8 cellular contexts compared by ENCODE assay signal in the genomic region with DNA sequence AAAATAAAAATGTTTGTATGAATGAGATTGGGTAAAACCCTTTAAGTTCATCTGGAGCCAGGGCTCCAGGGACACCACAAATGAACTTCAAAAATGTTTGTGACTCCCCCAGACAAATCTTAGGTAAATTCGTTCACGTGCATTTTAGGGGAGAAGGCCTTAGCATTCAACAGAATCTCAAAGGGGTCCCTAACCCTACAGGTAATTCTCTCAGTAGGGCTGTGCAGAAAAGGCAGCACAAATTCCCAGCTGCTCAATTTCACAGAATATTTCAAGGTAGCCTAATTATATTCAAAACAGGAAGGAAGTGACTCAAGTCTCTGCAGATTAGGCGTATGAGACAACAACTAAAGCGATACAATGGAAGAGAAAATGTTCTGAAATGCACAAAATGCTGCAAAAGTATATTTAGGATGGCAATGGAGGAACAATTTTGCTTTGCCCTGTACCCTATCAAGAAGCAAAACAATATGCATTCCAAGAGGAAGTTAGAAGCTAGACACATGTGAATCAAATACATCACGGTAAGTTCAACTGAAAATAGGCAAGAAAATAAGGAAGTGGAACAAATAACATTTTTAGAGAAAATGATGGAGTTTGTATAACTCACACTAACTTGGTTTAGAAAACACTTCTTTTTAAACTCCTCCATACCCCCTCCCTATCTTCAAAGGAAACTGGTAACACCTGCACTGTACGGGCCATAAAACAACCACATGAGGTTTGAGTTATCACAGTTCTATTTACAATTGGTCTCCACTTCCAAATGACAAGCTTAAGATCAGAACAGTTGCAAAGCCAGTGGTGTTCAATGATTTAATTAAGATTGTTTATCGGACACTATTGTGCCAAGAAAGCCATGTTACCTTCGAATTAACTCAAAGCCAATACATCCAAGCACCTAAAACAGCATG. TPM values are rescaled to one million over a fixed set of nuclear protein-coding genes. Genes with fewer than 3 reads are reported as not detected.
DNase-seq lines count a peak whose midpoint lies in the region; ATAC-seq and TF ChIP-seq lines count a peak whose summit lies in the region.

No MANE protein-coding gene starts in this region.

- H3K9me3 Mint-ChIP-seq in activated CD8-positive, alpha-beta T cell treated with anti-CD3 and anti-CD28 coated beads for 36 hours = no peaks in the 10 kb centered on the region

- H3K36me3 ChIP-seq in cardiac muscle cell (peaks cover 3% of the 10 kb centered on the region), upper lobe of right lung (peaks cover 21% of the 10 kb centered on the region), uterus (no peaks in the 10 kb centered on the region)

- CTCF ChIA-PET in activated CD8-positive, alpha-beta T cell treated with anti-CD3 and anti-CD28 coated beads for 36 hours (lab: Charles Lee) = interaction anchor here (0.9 to 2.8 kb wide), 3 partner anchors 9 to 437 kb away, joined by 3 to 11 read pairs (median 3); no protein-coding TSS in a partner anchor

- TF ChIP-seq CTCF in cardiac muscle cell (IDR thresholded peaks at IDR 0.05; ENCODE audit: low read depth, low read length) (no peak), upper lobe of right lung (IDR thresholded peaks at IDR 0.05) (no peak), uterus (IDR thresholded peaks at IDR 0.05) (no peak)
- no peak for TF ChIP-seq CTCF in activated CD8-positive, alpha-beta T cell treated with anti-CD3 and anti-CD28 coated beads for 36 hours (IDR thresholded peaks at IDR 0.05)

- ATAC-seq in left ventricle myocardium superior = no peak
- no peak for ATAC-seq in activated CD8-positive, alpha-beta T cell treated with anti-CD3 and anti-CD28 coated beads for 36 hours
- ATAC-seq in left colon = peak; percentile 27
- ATAC-seq in upper lobe of right lung = no peak
- ATAC-seq in GM21367 (IDR thresholded peaks at IDR 0.05; ENCODE audit: unreplicated experiment) = no peak

- H3K4me3 ChIP-seq in cardiac muscle cell (peak overlapping the region; percentile 73), upper lobe of right lung (peak overlapping the region; percentile 83), uterus (peak overlapping the region in 1 of 2 donors; percentile 97)

- H3K27me3 Mint-ChIP-seq in activated CD8-positive, alpha-beta T cell treated with anti-CD3 and anti-CD28 coated beads for 36 hours = no peaks in the 10 kb centered on the region

- no peak overlapping the region for H3K27ac ChIP-seq in cardiac muscle cell
- H3K27ac ChIP-seq in upper lobe of right lung = peak overlapping the region; percentile 82
- H3K27ac ChIP-seq in uterus = peak overlapping the region in 1 of 2 donors; percentile 64

- TF ChIP-seq POLR2A in uterus (IDR thresholded peaks at IDR 0.05) = no peak

- intact Hi-C loops in left ventricle myocardium superior (cut with micrococcal nuclease) = no loop called here
- intact Hi-C loops in activated CD8-positive, alpha-beta T cell treated with anti-CD3 and anti-CD28 coated beads for 36 hours (cut with micrococcal nuclease) = no loop called here
- intact Hi-C loops in left colon (cut with DNase I, micrococcal nuclease) = no loop called here
- intact Hi-C loops in upper lobe of right lung (cut with DNase I) = no loop called here
- intact Hi-C loops in uterus (cut with DNase I; ENCODE audit: low total_unique reads) = no loop called here

- H3K27me3 ChIP-seq in cardiac muscle cell (no peaks in the 10 kb centered on the region), upper lobe of right lung (no peaks in the 10 kb centered on the region), uterus (no peaks in the 10 kb centered on the region)

- H3K4me3 Mint-ChIP-seq in activated CD8-positive, alpha-beta T cell treated with anti-CD3 and anti-CD28 coated beads for 36 hours = peak overlapping the region; percentile 89

- H3K27ac Mint-ChIP-seq in activated CD8-positive, alpha-beta T cell treated with anti-CD3 and anti-CD28 coated beads for 36 hours = peak overlapping the region; percentile 93

- H3K4me1 ChIP-seq in cardiac muscle cell (ENCODE audit: low read depth) (peaks cover 3% of the 10 kb centered on the region), upper lobe of right lung (peaks cover 25% of the 10 kb centered on the region), uterus (peaks cover 5 to 6% of the 10 kb centered on the region in 2 donors)

- H3K9me3 ChIP-seq in cardiac muscle cell (ENCODE audit: low read depth) (no peaks in the 10 kb centered on the region), upper lobe of right lung (no peaks in the 10 kb centered on the region), uterus (no peaks in the 10 kb centered on the region)

- POLR2A ChIA-PET in activated CD8-positive, alpha-beta T cell treated with anti-CD3 and anti-CD28 coated beads for 36 hours (lab: Charles Lee) = interaction anchor here (0.8 to 4.5 kb wide), 5 partner anchors 9 to 20 kb away, joined by 3 to 16 read pairs (median 4); no protein-coding TSS in a partner anchor

- H3K36me3 Mint-ChIP-seq in activated CD8-positive, alpha-beta T cell treated with anti-CD3 and anti-CD28 coated beads for 36 hours (ENCODE audit: low read depth) = peaks cover 18% of the 10 kb centered on the region

- peaks cover 55% of the 10 kb centered on the region for H3K4me1 Mint-ChIP-seq in activated CD8-positive, alpha-beta T cell treated with anti-CD3 and anti-CD28 coated beads for 36 hours (ENCODE audit: low read depth)

- DNase-seq in cardiac muscle cell (ENCODE audit: low read depth in 1 of 2, low spot score in 1 of 2) = peak in 1 of 2 donors; percentile 21
- no peak for DNase-seq in left ventricle myocardium superior
- DNase-seq in activated CD8-positive, alpha-beta T cell treated with anti-CD3 and anti-CD28 coated beads for 36 hours = no peak
- DNase-seq in left colon = no peak
- no peak for DNase-seq in upper lobe of right lung
- DNase-seq in uterus = no peak
- no peak for DNase-seq in GM03348 (ENCODE audit: low spot score)

RNA-seq across cellular contexts. Expression of a gene that starts 1.6 kb away (rescaled TPM):
- total RNA-seq in cardiac muscle cell (24.3 and 25.7 TPM in 2 replicates), left ventricle myocardium superior (41.4 TPM), left colon (10 to 100 TPM; 29.0 to 31.4 TPM), upper lobe of right lung (52.1 TPM), uterus (10 to 100 TPM; 30.3 to 55.7 (median 47.0) TPM)
- polyA plus RNA-seq in cardiac muscle cell = 23.3 and 34.7 TPM in 2 replicates
- total RNA-seq in activated CD8-positive, alpha-beta T cell treated with anti-CD3 and anti-CD28 coated beads for 36 hours = 10 to 100 TPM; 49.2 to 49.6 TPM

RNA-seq across cellular contexts. Expression of a gene that starts 4.7 kb away (rescaled TPM):
- 77.2 and 131 TPM in 2 replicates for total RNA-seq in cardiac muscle cell
- polyA plus RNA-seq in cardiac muscle cell = 25.5 and 26.9 TPM in 2 replicates
- total RNA-seq in left ventricle myocardium superior = 24.4 TPM
- total RNA-seq in activated CD8-positive, alpha-beta T cell treated with anti-CD3 and anti-CD28 coated beads for 36 hours = 10 to 100 TPM; 33.4 to 37.5 TPM
- 10 to 100 TPM; 65.3 to 68.3 TPM for total RNA-seq in left colon
- total RNA-seq in upper lobe of right lung = 54.0 TPM
- total RNA-seq in uterus = 10 to 100 TPM; 13.1 to 54.3 (median 37.7) TPM

RNA-seq across cellular contexts. Expression of a gene that starts 53.8 kb away (rescaled TPM):
- total RNA-seq in cardiac muscle cell = 24.8 and 25.0 TPM in 2 replicates
- polyA plus RNA-seq in cardiac muscle cell = 14.9 and 19.8 TPM in 2 replicates
- 5.7 TPM for total RNA-seq in left ventricle myocardium superior
- 10 to 100 TPM in 1 of 2 experiments, 1 to 10 TPM in 1; 9.7 to 11.0 TPM for total RNA-seq in activated CD8-positive, alpha-beta T cell treated with anti-CD3 and anti-CD28 coated beads for 36 hours
- 1 to 10 TPM; 5.5 to 7.8 TPM for total RNA-seq in left colon
- 25.0 TPM for total RNA-seq in upper lobe of right lung
- 10 to 100 TPM; 18.2 to 35.5 (median 28.4) TPM for total RNA-seq in uterus
